22 cellular contexts compared by ENCODE assay signal in genomic region chr20:49361872-49362663, GRCh38.
"Had no signal": no experiment of that assay in that cellular context is flagged by ENCODE, and none has a peak within 500 bp of the region (broad histone marks: within the 10 kb centered on the region; RNA-seq: fewer than 3 reads in every experiment).

No MANE protein-coding gene starts in this region.

- H3K4me1 ChIP-seq: heart right ventricle, right atrium auricular region had no signal

- FAIRE-seq: urothelium cell line had no signal

- H3K36me3 Mint-ChIP-seq: activated naive CD8-positive, alpha-beta T cell treated with anti-CD3 and anti-CD28 coated beads for 36 hours; naive thymus-derived CD8-positive, alpha-beta T cell had no signal

- H3K27me3 ChIP-seq: gastroesophageal sphincter, heart right ventricle, right atrium auricular region, tibial nerve had no signal

- H3K4me3 ChIP-seq: gastroesophageal sphincter, heart right ventricle, right atrium auricular region, tibial nerve had no signal

- H3K4me1 Mint-ChIP-seq: activated CD4-positive, alpha-beta memory T cell treated with anti-CD3 and anti-CD28 coated beads, Interleukin-2, amount 10 ng/mL, durations not matched to agents 7 days and 5 days; activated naive CD8-positive, alpha-beta T cell treated with anti-CD3 and anti-CD28 coated beads for 36 hours; activated T-helper 17 cell treated with anti-CD3 and anti-CD28 coated beads, Interleukin-2, amount 50 U/mL, for 72 hours had no signal

- H3K36me3 ChIP-seq: brain microvascular endothelial cell, gastroesophageal sphincter, heart right ventricle, right atrium auricular region, tibial nerve had no signal

- H3K27ac ChIP-seq: brain microvascular endothelial cell, heart right ventricle, right atrium auricular region, tibial nerve had no signal

- H3K9me3 ChIP-seq: gastroesophageal sphincter, heart right ventricle, right atrium auricular region, tibial nerve had no signal

- H3K4me3 Mint-ChIP-seq: activated CD4-positive, alpha-beta memory T cell treated with anti-CD3 and anti-CD28 coated beads, Interleukin-2, amount 10 ng/mL, durations not matched to agents 7 days and 5 days; activated naive CD8-positive, alpha-beta T cell treated with anti-CD3 and anti-CD28 coated beads for 36 hours; activated T-helper 17 cell treated with anti-CD3 and anti-CD28 coated beads, Interleukin-2, amount 50 U/mL, for 72 hours; naive thymus-derived CD8-positive, alpha-beta T cell had no signal

- H3K9me3 Mint-ChIP-seq: activated CD4-positive, alpha-beta memory T cell treated with anti-CD3 and anti-CD28 coated beads, Interleukin-2, amount 10 ng/mL, durations not matched to agents 7 days and 5 days; activated naive CD8-positive, alpha-beta T cell treated with anti-CD3 and anti-CD28 coated beads for 36 hours; activated T-helper 17 cell treated with anti-CD3 and anti-CD28 coated beads, Interleukin-2, amount 50 U/mL, for 72 hours; naive thymus-derived CD8-positive, alpha-beta T cell had no signal

- H3K27ac Mint-ChIP-seq: activated CD4-positive, alpha-beta memory T cell treated with anti-CD3 and anti-CD28 coated beads, Interleukin-2, amount 10 ng/mL, durations not matched to agents 7 days and 5 days; activated naive CD8-positive, alpha-beta T cell treated with anti-CD3 and anti-CD28 coated beads for 36 hours; activated T-helper 17 cell treated with anti-CD3 and anti-CD28 coated beads, Interleukin-2, amount 50 U/mL, for 72 hours; naive thymus-derived CD8-positive, alpha-beta T cell had no signal

- DNase-seq: activated CD4-positive, alpha-beta memory T cell treated with anti-CD3 and anti-CD28 coated beads, Interleukin-2, amount 10 ng/mL, durations not matched to agents 7 days and 5 days; activated CD4-positive, alpha-beta T cell treated with anti-CD3 and anti-CD28 coated beads for 48 hours; activated CD4-positive, CD25-positive, alpha-beta regulatory T cell; activated naive CD4-positive, alpha-beta T cell; activated naive CD8-positive, alpha-beta T cell treated with anti-CD3 and anti-CD28 coated beads for 36 hours; activated T-cell treated with anti-CD3 and anti-CD28 coated beads, Interleukin-2, amount 50 U/mL, for 1 hour; amniotic stem cell; brain microvascular endothelial cell; central memory CD4-positive, alpha-beta T cell; cortex of kidney; effector CD4-positive, alpha-beta T cell; heart right ventricle; left ventricle myocardium superior; mesenchymal stem cell; naive thymus-derived CD8-positive, alpha-beta T cell; stimulated activated CD4-positive, alpha-beta T cell treated with anti-CD3 and anti-CD28 coated beads, Interleukin-2, amount 100 ng/mL, for 24 hours; stimulated activated naive CD4-positive, alpha-beta T cell treated with Interleukin-2 at 50 U/mL for 16 hours had no signal
